ENCODE assay signal across 8 cellular contexts in genomic region chr14:76784881-76785280, GRCh38. TPM values are rescaled to one million over a fixed set of nuclear protein-coding genes. Genes with fewer than 3 reads are reported as not detected.
DNase-seq lines count a peak whose midpoint lies in the region; ATAC-seq and TF ChIP-seq lines count a peak whose summit lies in the region.

No MANE protein-coding gene starts in this region.

- H3K9me3 Mint-ChIP-seq in natural killer cell treated with Interleukin-12 subunit alpha and Interleukin-12 subunit beta and Interleukin-15 and Interleukin-18, amount 100 ng/mL, for 72 hours, result no peaks in the 10 kb centered on the region

- H3K4me3 ChIP-seq in AG09309 (ENCODE audit: control insufficient read depth, low read depth, low read length), result no peak overlapping the region
- no peak overlapping the region for H3K4me3 ChIP-seq in NT2/D1 (ENCODE audit: insufficient read length, low read depth)
- H3K4me3 ChIP-seq in tibial nerve, result no peak overlapping the region

- TF ChIP-seq CTCF in AG09309 (IDR thresholded peaks at IDR 0.05; ENCODE audit: control insufficient read depth, insufficient read depth, low read depth, low read length, missing control alignments), result peak; percentile 97
- peak; percentile 64 to 89 (median 83) for TF ChIP-seq CTCF in tibial nerve (IDR thresholded peaks at IDR 0.05)

- DNase-seq in AG09309 (ENCODE audit: low read depth), result peak; percentile 23
- DNase-seq in HT-29 (ENCODE audit: low spot score), result peak; percentile 79
- peak; percentile 87 for DNase-seq in NT2/D1 (ENCODE audit: low read depth, low spot score)
- peak; percentile 53 for DNase-seq in activated T-cell treated with anti-CD3 and anti-CD28 coated beads for 48 hours (ENCODE audit: low read depth)
- peak; percentile 37 for DNase-seq in fibroblast of gingiva (ENCODE audit: low read depth)
- DNase-seq in natural killer cell treated with Interleukin-12 subunit alpha and Interleukin-12 subunit beta and Interleukin-15 and Interleukin-18, amount 100 ng/mL, for 72 hours (ENCODE audit: low spot score), result no peak
- peak; percentile 52 to 84 for DNase-seq in tibial nerve (ENCODE audit: low spot score in 2 of 2)

- no peak for TF ChIP-seq POLR2A in tibial nerve (IDR thresholded peaks at IDR 0.05)

- no peaks in the 10 kb centered on the region for H3K27me3 Mint-ChIP-seq in natural killer cell treated with Interleukin-12 subunit alpha and Interleukin-12 subunit beta and Interleukin-15 and Interleukin-18, amount 100 ng/mL, for 72 hours

- H3K36me3 ChIP-seq in NT2/D1 (ENCODE audit: insufficient read depth, insufficient read length, low read length) (peaks cover 84% of the 10 kb centered on the region), tibial nerve (peaks cover 0 to 76% (median 9%) of the 10 kb centered on the region in 3 donors)

- H3K4me1 ChIP-seq in NT2/D1 (ENCODE audit: insufficient read depth, insufficient read length), result peaks cover 12% of the 10 kb centered on the region
- peaks cover 0 to 48% (median 12%) of the 10 kb centered on the region in 4 donors for H3K4me1 ChIP-seq in tibial nerve

- H3K27ac Mint-ChIP-seq in natural killer cell treated with Interleukin-12 subunit alpha and Interleukin-12 subunit beta and Interleukin-15 and Interleukin-18, amount 100 ng/mL, for 72 hours, result no peak overlapping the region

- peaks cover 19 to 20% of the 10 kb centered on the region in 2 donors for H3K4me1 Mint-ChIP-seq in natural killer cell treated with Interleukin-12 subunit alpha and Interleukin-12 subunit beta and Interleukin-15 and Interleukin-18, amount 100 ng/mL, for 72 hours (ENCODE audit: low read depth in 2 of 2)

- H3K9me3 ChIP-seq in NT2/D1 (ENCODE audit: insufficient read depth, low read length), result no peaks in the 10 kb centered on the region
- no peaks in the 10 kb centered on the region for H3K9me3 ChIP-seq in tibial nerve

- H3K9ac ChIP-seq in NT2/D1 (ENCODE audit: insufficient read length, low read depth), result no peak overlapping the region

- TF ChIP-seq EP300 in tibial nerve (IDR thresholded peaks at IDR 0.05), result peak in 1 of 2 donors; percentile 51

- ATAC-seq in GM18870 (IDR thresholded peaks at IDR 0.05; ENCODE audit: unreplicated experiment), result peak; percentile 48
- peak; percentile 79 to 88 for ATAC-seq in natural killer cell treated with Interleukin-12 subunit alpha and Interleukin-12 subunit beta and Interleukin-15 and Interleukin-18, amount 100 ng/mL, for 72 hours

- H3K27me3 ChIP-seq in NT2/D1 (ENCODE audit: insufficient read depth, insufficient read length) (no peaks in the 10 kb centered on the region), tibial nerve (no peaks in the 10 kb centered on the region)

- H3K27ac ChIP-seq in tibial nerve, result peak overlapping the region in 1 of 4 donors; percentile 63

- 7 to 11% methylated on average over 2 of the region's 2 CpGs for WGBS in tibial nerve, 2 donors

- no peaks in the 10 kb centered on the region for H3K36me3 Mint-ChIP-seq in natural killer cell treated with Interleukin-12 subunit alpha and Interleukin-12 subunit beta and Interleukin-15 and Interleukin-18, amount 100 ng/mL, for 72 hours

- no peak overlapping the region for H3K4me3 Mint-ChIP-seq in natural killer cell treated with Interleukin-12 subunit alpha and Interleukin-12 subunit beta and Interleukin-15 and Interleukin-18, amount 100 ng/mL, for 72 hours

RNA-seq across cellular contexts. Expression of gene VASH1, which starts 23.6 kb away (rescaled TPM):
- total RNA-seq in HT-29 (2014; rRNA removed; shearing (Covaris generic)), result not detected in 2 replicates
- 1 to 10 TPM; 1.2 to 1.9 TPM for total RNA-seq in natural killer cell treated with Interleukin-12 subunit alpha and Interleukin-12 subunit beta and Interleukin-15 and Interleukin-18, amount 100 ng/mL, for 72 hours
- total RNA-seq in tibial nerve, result 10 to 100 TPM; 13.8 to 24.7 (median 18.6) TPM

RNA-seq across cellular contexts. Expression of gene ANGEL1, which starts 27.8 kb away (rescaled TPM):
- total RNA-seq in HT-29 (2014; rRNA removed; shearing (Covaris generic)), result 5.2 and 6.2 TPM in 2 replicates
- 10 to 100 TPM; 11.7 to 14.6 TPM for total RNA-seq in natural killer cell treated with Interleukin-12 subunit alpha and Interleukin-12 subunit beta and Interleukin-15 and Interleukin-18, amount 100 ng/mL, for 72 hours
- total RNA-seq in tibial nerve, result 10 to 100 TPM; 21.6 to 27.7 (median 26.1) TPM

RNA-seq across cellular contexts. Expression of gene LRRC74A, which starts 41.3 kb away (rescaled TPM):
- not detected in 2 replicates for total RNA-seq in HT-29 (2014; rRNA removed; shearing (Covaris generic))
- not detected for total RNA-seq in natural killer cell treated with Interleukin-12 subunit alpha and Interleukin-12 subunit beta and Interleukin-15 and Interleukin-18, amount 100 ng/mL, for 72 hours
- total RNA-seq in tibial nerve, result not detected

Comparison
In these comparisons a context has a peak if more than half of its experiments do, and no peak if none do; other contexts are left out.
1. RNA of gene VASH1, which starts 23.6 kb away (total RNA-seq): 13.8 to 24.7 TPM in tibial nerve; 1.2 to 1.9 TPM in natural killer cell treated with Interleukin-12 subunit alpha and Interleukin-12 subunit beta and Interleukin-15 and Interleukin-18, amount 100 ng/mL, for 72 hours and not detected in HT-29; every median in the first group is over 4 times any median in the second.